Comparison of ENCODE assay signal across 34 cellular contexts in the genomic region with DNA sequence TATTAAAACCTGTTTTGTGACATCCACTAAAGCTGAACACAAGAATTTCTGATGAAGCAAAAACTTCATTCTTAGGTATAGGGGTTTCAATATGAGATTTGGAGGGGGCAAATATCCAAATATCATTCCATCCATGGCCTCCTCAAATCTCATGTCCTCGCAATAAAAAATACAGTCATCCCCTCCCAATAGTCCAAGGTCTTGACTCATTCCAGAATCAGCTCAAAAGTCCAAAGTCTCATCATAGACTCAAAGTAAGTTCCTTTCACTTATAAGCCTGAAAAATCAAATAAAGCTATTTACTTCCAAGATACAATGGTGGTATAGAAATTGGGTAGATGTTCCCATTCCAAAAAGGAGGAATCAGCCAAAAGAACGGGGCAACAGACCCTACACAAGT.
"Had no signal": no experiment of that assay in that cellular context is flagged by ENCODE, and none has a peak within 500 bp of the region (broad histone marks: within the 10 kb centered on the region; RNA-seq: fewer than 3 reads in every experiment).

No MANE protein-coding gene starts in this region.

- H3K27me3 ChIP-seq: adrenal gland, ascending aorta, body of pancreas, brain microvascular endothelial cell, breast epithelium, cardiac muscle cell had no signal

- ATAC-seq: activated naive CD4-positive, alpha-beta T cell treated with anti-CD3 and anti-CD28 coated beads, Interleukin-2, amount 50 U/mL, for 72 hours; activated naive CD8-positive, alpha-beta T cell treated with anti-CD3 and anti-CD28 coated beads, Interleukin-2, amount 50 U/mL, for 24 hours; activated T-cell treated with anti-CD3 and anti-CD28 coated beads, Interleukin-2, amount 50 U/mL, for 4 hours; activated T-cell treated with anti-CD3 and anti-CD28 coated beads, Interleukin-2, amount 50 U/mL, for 72 hours; activated T-helper 17 cell treated with anti-CD3 and anti-CD28 coated beads, Interleukin-2, amount 50 U/mL, for 72 hours; body of pancreas had no signal

- H3K4me3 ChIP-seq: adrenal gland, ascending aorta, body of pancreas, breast epithelium, cardiac muscle cell had no signal

- H3K4me1 ChIP-seq: body of pancreas, breast epithelium had no signal

- H3K36me3 ChIP-seq: adrenal gland, ascending aorta, brain microvascular endothelial cell, breast epithelium, cardiac muscle cell had no signal

- FAIRE-seq: astrocyte, bronchial epithelial cell had no signal

- H3K9me3 ChIP-seq: adrenal gland, ascending aorta, body of pancreas, breast epithelium had no signal

- DNase-seq: activated effector memory CD4-positive, alpha-beta T cell treated with anti-CD3 and anti-CD28 coated beads, Interleukin-2, amount 50 U/mL, for 16 hours; activated effector memory CD4-positive, alpha-beta T cell treated with Interleukin-2 at 50 U/mL for 16 hours; activated gamma-delta T cell; activated gamma-delta T cell treated with Interleukin-2 at 50 U/mL for 16 hours; activated naive CD4-positive, alpha-beta T cell; activated naive CD4-positive, alpha-beta T cell treated with anti-CD3 and anti-CD28 coated beads for 36 hours; activated naive CD4-positive, alpha-beta T cell treated with anti-CD3 and anti-CD28 coated beads, Interleukin-2, amount 10 ng/mL, durations not matched to agents 7 days and 5 days; activated naive CD4-positive, alpha-beta T cell treated with anti-CD3 and anti-CD28 coated beads, Interleukin-2, amount 50 U/mL, for 16 hours; activated naive CD4-positive, alpha-beta T cell treated with Interleukin-2 at 50 U/mL for 16 hours; activated naive CD8-positive, alpha-beta T cell treated with anti-CD3 and anti-CD28 coated beads for 36 hours; activated naive CD8-positive, alpha-beta T cell treated with anti-CD3 and anti-CD28 coated beads, Interleukin-2, amount 10 ng/mL, durations not matched to agents 7 days and 5 days; activated naive CD8-positive, alpha-beta T cell treated with anti-CD3 and anti-CD28 coated beads, Interleukin-2, amount 50 U/mL, for 24 hours; activated T-cell treated with anti-CD3 and anti-CD28 coated beads, Interleukin-2, amount 50 U/mL, for 1 hour; activated T-cell treated with anti-CD3 and anti-CD28 coated beads, Interleukin-2, amount 50 U/mL, for 24 hours; activated T-cell treated with anti-CD3 and anti-CD28 coated beads, Interleukin-2, amount 50 U/mL, for 4 hours; activated T-cell treated with anti-CD3 and anti-CD28 coated beads, Interleukin-2, amount 50 U/mL, for 48 hours; activated T-cell treated with anti-CD3 and anti-CD28 coated beads, Interleukin-2, amount 50 U/mL, for 72 hours; adrenal gland; amniotic stem cell; amygdala; anterior cingulate cortex; aorta; body of pancreas; brain microvascular endothelial cell; caudate nucleus; central memory CD4-positive, alpha-beta T cell; cerebellar nuclear complex had no signal

- H3K27ac ChIP-seq: adrenal gland, body of pancreas, brain microvascular endothelial cell, breast epithelium, cardiac muscle cell had no signal
